Comparison of ENCODE assay signal across 1 cellular context in the genomic region with DNA sequence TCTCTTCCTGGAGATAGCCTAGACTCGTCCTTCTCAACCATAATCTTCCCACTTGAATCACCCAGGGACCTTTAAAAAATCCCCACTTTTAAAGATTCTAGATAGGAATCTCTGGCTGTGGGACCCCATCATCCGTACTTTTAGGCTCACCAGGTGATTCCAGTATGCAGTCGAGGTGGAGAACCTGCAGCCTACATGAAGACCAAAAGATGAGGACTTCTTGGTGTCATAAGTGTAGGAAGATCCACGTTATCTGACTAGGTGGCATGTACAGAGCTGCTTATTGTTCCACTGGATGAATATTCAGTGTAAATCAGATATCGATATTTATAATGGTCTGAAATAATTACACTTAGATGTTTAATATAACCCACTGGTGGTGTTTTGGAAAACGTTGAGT.
TF ChIP-seq lines count a peak whose summit lies in the region.

No MANE protein-coding gene starts in this region.

TF ChIP-seq in GM12878, 131 proteins besides CTCF, POLR2A, EP300 and RAD21:
- TF ChIP-seq MAX (IDR thresholded peaks at IDR 0.05; ENCODE audit: low read depth, low read length) (no peak), MYC (IDR thresholded peaks at IDR 0.05; ENCODE audit: insufficient read depth, insufficient read length, insufficient replicate concordance, low read length, severe bottlenecking) (no peak), MLLT1 (IDR thresholded peaks at IDR 0.05) (peak; percentile 61; the same call in 1 of the 2 replicates), E2F4 (IDR thresholded peaks at IDR 0.05; ENCODE audit: low read depth, low read length) (no peak), DPF2 (IDR thresholded peaks at IDR 0.05) (no peak), CHD4 (IDR thresholded peaks at IDR 0.05) (no peak), SPI1 (IDR thresholded peaks at IDR 0.05; ENCODE audit: borderline replicate concordance, insufficient read depth, low read depth, low read length) (no peak), FOXM1 (IDR thresholded peaks at IDR 0.05; ENCODE audit: low read depth, low read length) (no peak), PML (IDR thresholded peaks at IDR 0.05; ENCODE audit: low read length) (no peak)
